15 cellular contexts compared by ENCODE assay signal in genomic region chr22:49476800-49477400, GRCh38.
A peak's percentile ranks its signal among the peaks of the same experiment; 100 is the strongest.
DNase-seq lines count a peak whose midpoint lies in the region; ATAC-seq, FAIRE-seq and TF ChIP-seq lines count a peak whose summit lies in the region.
"Had no signal": no experiment of that assay in that cellular context is flagged by ENCODE, and none has a peak within 500 bp of the region (broad histone marks: within the 10 kb centered on the region; RNA-seq: fewer than 3 reads in every experiment).

No MANE protein-coding gene starts in this region.

- no peak for TF ChIP-seq RAD21 in H1 (IDR thresholded peaks at IDR 0.05 in 1 of 2, conservative IDR thresholded peaks at IDR 0.05 in 1 of 2; ENCODE audit: low read depth in 2 of 2, low read length in 2 of 2)

- H2BK5ac ChIP-seq in H1 (ENCODE audit: low read depth, low read length): no peak overlapping the region
- H2BK5ac ChIP-seq in neuronal stem cell (ENCODE audit: low read length): no peak overlapping the region

- H2BK120ac ChIP-seq in H1 (replicated peaks; ENCODE audit: low read depth, low read length) (no peak overlapping the region), neuronal stem cell (ENCODE audit: low read depth, low read length) (no peak overlapping the region)

- no peaks in the 10 kb centered on the region for H3K4me1 Mint-ChIP-seq in activated naive CD4-positive, alpha-beta T cell treated with anti-CD3 and anti-CD28 coated beads for 36 hours (ENCODE audit: low read depth)

- peaks cover 4% of the 10 kb centered on the region for H3K27me3 Mint-ChIP-seq in activated naive CD4-positive, alpha-beta T cell treated with anti-CD3 and anti-CD28 coated beads for 36 hours (ENCODE audit: low read depth)
- H3K27me3 Mint-ChIP-seq: CD4-positive, alpha-beta memory T cell had no signal

- TF ChIP-seq CTCF in H1 (IDR thresholded peaks at IDR 0.05; ENCODE audit: control extremely low read depth in 1 of 3, insufficient read depth in 1 of 3, low read depth in 1 of 3, low read length in 3 of 3): no peak

- H3K79me1 ChIP-seq in H1 (ENCODE audit: low read depth, low read length) (no peaks in the 10 kb centered on the region), neuronal stem cell (ENCODE audit: low read depth, low read length) (no peaks in the 10 kb centered on the region)

- H3K23me2 ChIP-seq in H1 (ENCODE audit: low read depth, low read length): peaks cover 13% of the 10 kb centered on the region; the same call in 1 of the 2 replicates

- H3K4me2 ChIP-seq in H1 (ENCODE audit: insufficient read depth in 1 of 2, low read depth in 2 of 2, low read length in 2 of 2): no peak overlapping the region
- H3K4me2 ChIP-seq in neuronal stem cell (ENCODE audit: insufficient read depth, low read length, poor library complexity, severe bottlenecking): no peak overlapping the region
- H3K4me2 ChIP-seq: A549 had no signal

- TF ChIP-seq EP300 in H1 (IDR thresholded peaks at IDR 0.05; ENCODE audit: borderline replicate concordance in 1 of 2, low read depth in 2 of 2, low read length in 2 of 2): no peak

- no peak overlapping the region for H4K91ac ChIP-seq in H1 (replicated peaks; ENCODE audit: insufficient read length, low read length)
- H4K91ac ChIP-seq in neuronal stem cell (ENCODE audit: low read depth, low read length, poor library complexity): no peak overlapping the region

- H3K4ac ChIP-seq in H1 (replicated peaks; ENCODE audit: insufficient read length, low read depth, low read length) (no peak overlapping the region), neuronal stem cell (ENCODE audit: low read length) (no peak overlapping the region)

- H3K56ac ChIP-seq in H1 (replicated peaks; ENCODE audit: insufficient read length, low read depth, low read length): peak overlapping the region; percentile 50

- H3K9me3 ChIP-seq in H1 (ENCODE audit: insufficient read depth in 2 of 2, low read depth in 1 of 2, low read length in 1 of 2): no peaks in the 10 kb centered on the region
- H3K9me3 ChIP-seq in neuronal stem cell (replicated peaks in 1 of 2; ENCODE audit: control insufficient read depth in 2 of 2, insufficient read depth in 1 of 2, low read depth in 1 of 2, low read length in 2 of 2): peaks cover 0 to 2% of the 10 kb centered on the region in 2 donors
- H3K9me3 ChIP-seq: A549, HAP-1 had no signal

- H3K18ac ChIP-seq in H1 (ENCODE audit: extremely low read depth, low read length) (no peak overlapping the region), neuronal stem cell (ENCODE audit: low read length) (no peak overlapping the region)

- H3K9ac ChIP-seq in H1 (replicated peaks in 1 of 4; ENCODE audit: extremely low read depth in 1 of 4, low read depth in 3 of 4, low read length in 3 of 4): no peak overlapping the region
- H3K9ac ChIP-seq in neuronal stem cell (ENCODE audit: low read depth, low read length, poor library complexity): peak overlapping the region; percentile 50

- H2BK20ac ChIP-seq in H1 (ENCODE audit: low read length): no peak overlapping the region

- POLR2A ChIA-PET in H1 (lab: Charles Lee; ENCODE audit: partially characterized antibody): no interaction called here

- H3K36me3 ChIP-seq in H1 (ENCODE audit: control insufficient read depth in 2 of 4, insufficient read depth in 4 of 4, low read length in 3 of 4) (no peaks in the 10 kb centered on the region), neuronal stem cell (replicated peaks in 1 of 2; ENCODE audit: control insufficient read depth in 2 of 2, insufficient read depth in 2 of 2, low read length in 2 of 2) (no peaks in the 10 kb centered on the region)
- H3K36me3 ChIP-seq: HAP-1 had no signal

- H3K23ac ChIP-seq in H1 (ENCODE audit: insufficient read length) (no peak overlapping the region), neuronal stem cell (ENCODE audit: low read depth, low read length, poor library complexity) (no peak overlapping the region)

- H3K27me3 ChIP-seq in H1 (replicated peaks in 1 of 4; ENCODE audit: control insufficient read depth in 3 of 4, extremely low read depth in 1 of 4, insufficient read depth in 3 of 4, low read length in 3 of 4): no peaks in the 10 kb centered on the region
- peaks cover 0 to 2% (median 0%) of the 10 kb centered on the region in 3 experiments for H3K27me3 ChIP-seq in neuronal stem cell (ENCODE audit: control insufficient read depth in 3 of 3, insufficient read depth in 3 of 3, low read depth in 1 of 3, low read length in 3 of 3)

- H2BK15ac ChIP-seq in H1 (ENCODE audit: low read length) (no peak overlapping the region), neuronal stem cell (ENCODE audit: low read length) (no peak overlapping the region)

- no peak overlapping the region for H2AK5ac ChIP-seq in H1 (ENCODE audit: low read depth, low read length)
- no peak overlapping the region for H2AK5ac ChIP-seq in neuronal stem cell (ENCODE audit: low read depth, low read length)

- H3K4me1 ChIP-seq in H1 (replicated peaks in 1 of 4; ENCODE audit: control insufficient read depth in 3 of 4, insufficient read depth in 4 of 4, low read length in 3 of 4): peaks cover 0 to 18% (median 5%) of the 10 kb centered on the region in 4 experiments; a peak in 4 of 7 replicates
- H3K4me1 ChIP-seq in neuronal stem cell (ENCODE audit: control insufficient read depth in 2 of 2, insufficient read depth in 1 of 2, low read depth in 1 of 2, low read length in 2 of 2): peaks cover 6 to 15% of the 10 kb centered on the region in 2 donors
- H3K4me1 ChIP-seq: A549 had no signal

- H3K9me3 Mint-ChIP-seq in activated naive CD4-positive, alpha-beta T cell treated with anti-CD3 and anti-CD28 coated beads for 36 hours: peaks cover 2% of the 10 kb centered on the region

- FAIRE-seq in H1 (lab: Jason Lieb, UNC): no peak
- FAIRE-seq: A549 had no signal

- intact Hi-C loops in activated naive CD4-positive, alpha-beta T cell treated with anti-CD3 and anti-CD28 coated beads for 36 hours (cut with micrococcal nuclease): no loop called here

- H3K27ac ChIP-seq in H1 (ENCODE audit: low read depth, low read length) (no peak overlapping the region), neuronal stem cell (replicated peaks; ENCODE audit: low read length) (no peak overlapping the region)
- H3K27ac ChIP-seq: 22Rv1, A549, C4-2B had no signal

- H3K4me3 Mint-ChIP-seq in activated naive CD4-positive, alpha-beta T cell treated with anti-CD3 and anti-CD28 coated beads for 36 hours: no peak overlapping the region
- H3K4me3 Mint-ChIP-seq: CD4-positive, alpha-beta memory T cell had no signal

- H4K8ac ChIP-seq in H1 (ENCODE audit: extremely low read depth, insufficient read depth, low read length) (no peak overlapping the region), neuronal stem cell (ENCODE audit: low read depth, low read length) (peak overlapping the region; percentile 48)

- TF ChIP-seq POLR2A in H1 (IDR thresholded peaks at IDR 0.05; ENCODE audit: control extremely low read depth in 1 of 2, low read depth in 2 of 2, low read length in 2 of 2): no peak

- no peak overlapping the region for H4K5ac ChIP-seq in H1 (ENCODE audit: insufficient read length, low read depth, low read length)

- peaks cover 0 to 4% of the 10 kb centered on the region in 2 experiments for H4K20me1 ChIP-seq in H1 (replicated peaks in 1 of 2; ENCODE audit: control insufficient read depth in 1 of 2, insufficient read depth in 2 of 2, low read length in 2 of 2)

- H3K14ac ChIP-seq in H1 (ENCODE audit: insufficient read length) (no peak overlapping the region), neuronal stem cell (ENCODE audit: low read length) (no peak overlapping the region)

- H3K79me2 ChIP-seq in H1 (ENCODE audit: control insufficient read depth in 1 of 2, insufficient read depth in 2 of 2, low read length in 2 of 2): no peaks in the 10 kb centered on the region

- ATAC-seq in GM21717 (IDR thresholded peaks at IDR 0.05; ENCODE audit: unreplicated experiment) (no peak), HG03025 (IDR thresholded peaks at IDR 0.05; ENCODE audit: low FRiP score, unreplicated experiment) (no peak)
- ATAC-seq: A549 had no signal

- CTCF ChIA-PET in activated naive CD4-positive, alpha-beta T cell treated with anti-CD3 and anti-CD28 coated beads for 36 hours (lab: Charles Lee): no interaction called here
- CTCF ChIA-PET in H1 (lab: Charles Lee; ENCODE audit: partially characterized antibody): no interaction called here

- H3K27ac Mint-ChIP-seq in activated naive CD4-positive, alpha-beta T cell treated with anti-CD3 and anti-CD28 coated beads for 36 hours: peak overlapping the region; percentile 27
- H3K27ac Mint-ChIP-seq: CD4-positive, alpha-beta memory T cell had no signal

- H2BK12ac ChIP-seq in H1 (ENCODE audit: low read depth, low read length) (no peak overlapping the region), neuronal stem cell (ENCODE audit: low read length) (no peak overlapping the region)

- no peak for DNase-seq in activated naive CD4-positive, alpha-beta T cell treated with anti-CD3 and anti-CD28 coated beads for 36 hours
- DNase-seq in activated naive CD4-positive, alpha-beta T cell treated with Interleukin-2 at 50 U/mL for 16 hours: no peak
- DNase-seq in H1 (ENCODE audit: low read depth in 1 of 2, low spot score in 2 of 2) (no peak), neuronal stem cell (ENCODE audit: low spot score) (no peak)
- no peak for DNase-seq in activated CD8-positive, alpha-beta memory T cell treated with anti-CD3 and anti-CD28 coated beads, Interleukin-2, amount 50 U/mL, for 4 hours
- DNase-seq: AML-193; CD4-positive, alpha-beta memory T cell; DMS79 treated with DMSO at 0.1 percent for 48 hours; GF-D8 had no signal

- no peak overlapping the region for H3K4me3 ChIP-seq in H1 (ENCODE audit: extremely low read depth in 1 of 4, insufficient read depth in 2 of 4, low read depth in 3 of 4, low read length in 4 of 4)
- peak overlapping the region in 1 of 2 donors; percentile 22 for H3K4me3 ChIP-seq in neuronal stem cell (ENCODE audit: low read length in 2 of 2)
- H3K4me3 ChIP-seq: A549, HAP-1 had no signal

- H3K36me3 Mint-ChIP-seq in activated naive CD4-positive, alpha-beta T cell treated with anti-CD3 and anti-CD28 coated beads for 36 hours (ENCODE audit: low read depth): peaks cover 8% of the 10 kb centered on the region

- H2AFZ ChIP-seq in H1 (ENCODE audit: low read length) (no peak overlapping the region), neuronal stem cell (ENCODE audit: low read length) (no peak overlapping the region)

TF ChIP-seq in H1, 55 proteins besides CTCF, POLR2A, EP300 and RAD21:
- TF ChIP-seq CHD1 (IDR thresholded peaks at IDR 0.05; ENCODE audit: low read depth, low read length): no peak
